Comparison of ENCODE assay signal across 11 cellular contexts in genomic region chr11:119335655-119336543, GRCh38. TPM values are rescaled to one million over a fixed set of nuclear protein-coding genes. Genes with fewer than 3 reads are reported as not detected.
DNase-seq lines count a peak whose midpoint lies in the region; ATAC-seq and TF ChIP-seq lines count a peak whose summit lies in the region.
"Had no signal": no experiment of that assay in that cellular context is flagged by ENCODE, and none has a peak within 500 bp of the region (broad histone marks: within the 10 kb centered on the region; RNA-seq: fewer than 3 reads in every experiment).

No MANE protein-coding gene starts in this region.

- H3K4me1 Mint-ChIP-seq in activated naive CD4-positive, alpha-beta T cell treated with anti-CD3 and anti-CD28 coated beads, Interleukin-2, amount 50 U/mL, for 24 hours = peaks cover 57% of the 10 kb centered on the region
- peaks cover 8% of the 10 kb centered on the region for H3K4me1 Mint-ChIP-seq in activated T-helper 17 cell treated with anti-CD3 and anti-CD28 coated beads, Interleukin-2, amount 50 U/mL, for 72 hours

- ATAC-seq in activated T-helper 17 cell treated with anti-CD3 and anti-CD28 coated beads, Interleukin-2, amount 50 U/mL, for 72 hours (replicated peaks) = no peak
- no peak for ATAC-seq in GM18511 (IDR thresholded peaks at IDR 0.05; ENCODE audit: unreplicated experiment)

- peak overlapping the region; percentile 97 for H3K4me3 ChIP-seq in suprapubic skin

- peak overlapping the region; percentile 98 for H3K4me3 Mint-ChIP-seq in activated naive CD4-positive, alpha-beta T cell treated with anti-CD3 and anti-CD28 coated beads, Interleukin-2, amount 50 U/mL, for 24 hours
- peak overlapping the region; percentile 93 for H3K4me3 Mint-ChIP-seq in activated T-helper 17 cell treated with anti-CD3 and anti-CD28 coated beads, Interleukin-2, amount 50 U/mL, for 72 hours

- H3K36me3 Mint-ChIP-seq in activated naive CD4-positive, alpha-beta T cell treated with anti-CD3 and anti-CD28 coated beads, Interleukin-2, amount 50 U/mL, for 24 hours = peaks cover 3% of the 10 kb centered on the region
- H3K36me3 Mint-ChIP-seq in activated T-helper 17 cell treated with anti-CD3 and anti-CD28 coated beads, Interleukin-2, amount 50 U/mL, for 72 hours (ENCODE audit: low read depth) = peaks cover 6% of the 10 kb centered on the region

- no peaks in the 10 kb centered on the region for H3K9me3 ChIP-seq in suprapubic skin

- H3K27me3 Mint-ChIP-seq in activated naive CD4-positive, alpha-beta T cell treated with anti-CD3 and anti-CD28 coated beads, Interleukin-2, amount 50 U/mL, for 24 hours = peaks cover 6% of the 10 kb centered on the region
- H3K27me3 Mint-ChIP-seq in activated T-helper 17 cell treated with anti-CD3 and anti-CD28 coated beads, Interleukin-2, amount 50 U/mL, for 72 hours = peaks cover 10% of the 10 kb centered on the region

- H3K4me1 ChIP-seq in suprapubic skin = peaks cover 47% of the 10 kb centered on the region

- TF ChIP-seq CTCF in suprapubic skin (IDR thresholded peaks at IDR 0.05) = no peak

- no peak for TF ChIP-seq EP300 in suprapubic skin (IDR thresholded peaks at IDR 0.05)

- H3K27me3 ChIP-seq in suprapubic skin = peaks cover 14% of the 10 kb centered on the region

- peaks cover 8% of the 10 kb centered on the region for H3K36me3 ChIP-seq in suprapubic skin

- no peaks in the 10 kb centered on the region for H3K9me3 Mint-ChIP-seq in activated naive CD4-positive, alpha-beta T cell treated with anti-CD3 and anti-CD28 coated beads, Interleukin-2, amount 50 U/mL, for 24 hours
- H3K9me3 Mint-ChIP-seq in activated T-helper 17 cell treated with anti-CD3 and anti-CD28 coated beads, Interleukin-2, amount 50 U/mL, for 72 hours = no peaks in the 10 kb centered on the region

- no peak for DNase-seq in activated naive CD4-positive, alpha-beta T cell treated with Interleukin-2 at 50 U/mL for 16 hours
- peak; percentile 46 for DNase-seq in kidney tubule cell (ENCODE audit: low spot score)
- DNase-seq in suprapubic skin (ENCODE audit: low spot score in 2 of 2) = peak in 1 of 2 donors; percentile 65
- no peak for DNase-seq in mesenteric fat pad (ENCODE audit: low spot score)
- no peak for DNase-seq in Kasumi-1 (lab: John Stamatoyannopoulos, UW)
- DNase-seq: cortex of kidney, NCI-H1048 had no signal

- H3K27ac Mint-ChIP-seq in activated naive CD4-positive, alpha-beta T cell treated with anti-CD3 and anti-CD28 coated beads, Interleukin-2, amount 50 U/mL, for 24 hours = no peak overlapping the region
- no peak overlapping the region for H3K27ac Mint-ChIP-seq in activated T-helper 17 cell treated with anti-CD3 and anti-CD28 coated beads, Interleukin-2, amount 50 U/mL, for 72 hours

- 85% methylated on average over 21 of the region's 30 CpGs for WGBS in suprapubic skin

- TF ChIP-seq POLR2A in suprapubic skin (IDR thresholded peaks at IDR 0.05) = no peak

- no peak overlapping the region for H3K27ac ChIP-seq in suprapubic skin

RNA-seq across cellular contexts. Expression of gene RNF26, which starts 1.6 kb away (rescaled TPM):
- total RNA-seq in activated T-helper 17 cell treated with anti-CD3 and anti-CD28 coated beads, Interleukin-2, amount 50 U/mL, for 72 hours = 10 to 100 TPM; 23.7 to 32.6 TPM
- 10 to 100 TPM; 13.3 to 21.4 (median 15.4) TPM for total RNA-seq in suprapubic skin
- total RNA-seq in mesenteric fat pad = 20.6 TPM

RNA-seq across cellular contexts. Expression of gene C1QTNF5, which starts 4.8 kb away (rescaled TPM):
- total RNA-seq in activated T-helper 17 cell treated with anti-CD3 and anti-CD28 coated beads, Interleukin-2, amount 50 U/mL, for 72 hours = not detected
- total RNA-seq in suprapubic skin = 1 to 10 TPM; 3.7 to 9.8 (median 4.9) TPM
- total RNA-seq in mesenteric fat pad = 52.9 TPM

RNA-seq across cellular contexts. Expression of gene MFRP, which starts 10.6 kb away (rescaled TPM):
- total RNA-seq in activated T-helper 17 cell treated with anti-CD3 and anti-CD28 coated beads, Interleukin-2, amount 50 U/mL, for 72 hours = not detected
- total RNA-seq in suprapubic skin (under 1 TPM in 1 of 4 donors, not detected in 3; 0.11 TPM), mesenteric fat pad (not detected)
- total RNA-seq: renal cortical epithelial cell had no signal

RNA-seq across cellular contexts. Expression of gene MCAM, which starts 19.0 kb away (rescaled TPM):
- 10 to 100 TPM in 1 of 2 donors, 1 to 10 TPM in 1; 8.2 to 31.1 TPM for total RNA-seq in activated T-helper 17 cell treated with anti-CD3 and anti-CD28 coated beads, Interleukin-2, amount 50 U/mL, for 72 hours
- total RNA-seq in suprapubic skin = 100 to 1,000 TPM; 104 to 163 (median 124) TPM
- total RNA-seq in mesenteric fat pad = 550 TPM

RNA-seq across cellular contexts. Expression of gene USP2, which starts 45.6 kb away (rescaled TPM):
- total RNA-seq in activated T-helper 17 cell treated with anti-CD3 and anti-CD28 coated beads, Interleukin-2, amount 50 U/mL, for 72 hours = 1 to 10 TPM in 1 of 2 donors, under 1 TPM in 1; 0.52 to 1.3 TPM
- total RNA-seq in suprapubic skin (10 to 100 TPM in 3 of 4 donors, 1 to 10 TPM in 1; 5.9 to 25.4 (median 15.2) TPM), mesenteric fat pad (4.2 TPM)

Comparison
In these comparisons a context has a peak if more than half of its experiments do, and no peak if none do; other contexts are left out.
1. RNA of gene C1QTNF5, which starts 4.8 kb away (total RNA-seq): 52.9 TPM in mesenteric fat pad (single experiment) and 3.7 to 9.8 TPM in suprapubic skin; not detected in activated T-helper 17 cell treated with anti-CD3 and anti-CD28 coated beads, Interleukin-2, amount 50 U/mL, for 72 hours; every median in the first group is over 4 times any median in the second.